In genomic region chr1:224185208-224185607, GRCh38 we compare ENCODE assay signal across 10 cellular contexts. TPM values are rescaled to one million over a fixed set of nuclear protein-coding genes. Genes with fewer than 3 reads are reported as not detected.
DNase-seq lines count a peak whose midpoint lies in the region; ATAC-seq and TF ChIP-seq lines count a peak whose summit lies in the region.
"Had no signal": no experiment of that assay in that cellular context is flagged by ENCODE, and none has a peak within 500 bp of the region (broad histone marks: within the 10 kb centered on the region; RNA-seq: fewer than 3 reads in every experiment).

No MANE protein-coding gene starts in this region.

- POLR2A ChIA-PET in T-cell (lab: Charles Lee): interaction anchor here in 1 of 2 donors (0.6 kb wide), 1 partner anchor 198 kb away, joined by 3 read pairs; no protein-coding TSS in a partner anchor

- peak in 1 of 2 donors; percentile 19 for ATAC-seq in right cardiac atrium
- ATAC-seq in Right ventricle myocardium inferior: no peak
- no peak for ATAC-seq in T-cell (replicated peaks in 1 of 4)
- no peak for ATAC-seq in GM18868 (IDR thresholded peaks at IDR 0.05; ENCODE audit: unreplicated experiment)
- ATAC-seq in GM19463 (IDR thresholded peaks at IDR 0.05; ENCODE audit: unreplicated experiment): no peak

- peak overlapping the region; percentile 39 for H3K27ac ChIP-seq in right cardiac atrium (ENCODE audit: low read length)

- TF ChIP-seq POLR2A in erythroblast (IDR thresholded peaks at IDR 0.05; ENCODE audit: low read length): no peak

- H3K9me3 ChIP-seq in right cardiac atrium (ENCODE audit: control insufficient read depth, low read length) (no peaks in the 10 kb centered on the region), iPS-18c (ENCODE audit: control insufficient read depth, insufficient read depth, low read length) (peaks cover 2% of the 10 kb centered on the region)

- intact Hi-C loops in right cardiac atrium (cut with DNase I): loop anchor here in 1 of 4 donors (10.0 kb wide), 1 partner anchor 60 kb away; no protein-coding TSS in a partner anchor
- intact Hi-C loops in Right ventricle myocardium inferior (cut with DNase I): no loop called here

- WGBS in right cardiac atrium: 75% methylated on average over 8 of the region's 8 CpGs

- peak overlapping the region; percentile 85 to 89 (median 86) for H3K4me3 Mint-ChIP-seq in T-cell

- H3K4me1 ChIP-seq in right cardiac atrium (ENCODE audit: control insufficient read depth, insufficient read depth, low read length): peaks cover 6% of the 10 kb centered on the region

- H3K27ac Mint-ChIP-seq in T-cell: peak overlapping the region; percentile 85 to 88

- CTCF ChIA-PET in T-cell (lab: Charles Lee): interaction anchor here in 1 of 2 donors (0.7 kb wide), 1 partner anchor 276 kb away, joined by 3 read pairs; no protein-coding TSS in a partner anchor

- no peaks in the 10 kb centered on the region for H3K27me3 ChIP-seq in right cardiac atrium (ENCODE audit: control insufficient read depth, insufficient read depth)

- H3K27me3 Mint-ChIP-seq in T-cell: no peaks in the 10 kb centered on the region

- peaks cover 13% of the 10 kb centered on the region for H3K36me3 Mint-ChIP-seq in T-cell

- H3K4me3 ChIP-seq in right cardiac atrium (ENCODE audit: low read length) (no peak overlapping the region), iPS-18c (ENCODE audit: insufficient read depth, low read depth, low read length) (peak overlapping the region; percentile 9; the same call in 1 of the 2 replicates)
- H3K4me3 ChIP-seq: lung had no signal

- DNase-seq in right cardiac atrium (peak in 1 of 3 donors; percentile 40), Right ventricle myocardium inferior (ENCODE audit: missing footprints) (no peak), T-cell (no peak), MV-4-11 (lab: John Stamatoyannopoulos, UW) (no peak), erythroblast (lab: John Stamatoyannopoulos, UW) (no peak)
- DNase-seq: NCI-H510A had no signal

- H3K4me1 Mint-ChIP-seq in T-cell: peaks cover 58 to 73% (median 69%) of the 10 kb centered on the region in 3 donors

- H3K9me3 Mint-ChIP-seq in T-cell: peaks cover 0 to 4% (median 0%) of the 10 kb centered on the region in 3 donors

RNA-seq across cellular contexts. Expression of gene DEGS1, which starts 2.2 kb away (rescaled TPM):
- total RNA-seq in right cardiac atrium (10 to 100 TPM; 69.3 to 79.6 (median 74.4) TPM), Right ventricle myocardium inferior (63.8 TPM), T-cell (10 to 100 TPM; 40.0 to 52.3 (median 44.4) TPM)
- polyA plus RNA-seq in right cardiac atrium: 83.9 TPM
